ENCODE assay signal across 28 cellular contexts in the genomic region with DNA sequence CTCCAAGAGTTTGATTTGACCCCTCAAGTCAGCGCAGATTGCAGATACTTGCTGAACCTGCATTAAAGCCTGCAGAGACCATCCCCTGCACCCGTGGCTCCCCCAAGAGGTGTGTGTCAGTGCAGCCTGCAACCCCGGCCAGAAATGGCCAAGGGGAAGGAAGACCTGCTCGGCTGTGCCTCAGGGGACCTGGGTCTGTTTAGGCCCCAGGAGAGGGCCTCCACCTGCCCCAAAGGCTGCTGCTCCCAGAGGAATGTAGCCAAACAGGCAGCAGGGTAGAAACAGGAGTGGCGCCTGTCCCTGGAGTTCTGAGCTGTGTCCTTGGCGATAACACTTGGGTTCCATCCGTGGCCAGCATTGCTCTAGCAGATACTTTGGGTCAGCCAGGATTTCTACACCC.
"Had no signal": no experiment of that assay in that cellular context is flagged by ENCODE, and none has a peak within 500 bp of the region (broad histone marks: within the 10 kb centered on the region; RNA-seq: fewer than 3 reads in every experiment).

No MANE protein-coding gene starts in this region.

- H3K27me3 Mint-ChIP-seq: naive thymus-derived CD4-positive, alpha-beta T cell; stimulated activated naive B cell treated with anti-CD40 and anti-IgM and Interleukin-4, amounts not matched to agents 10 μg/mL and 1 μg/mL and 100 μg/mL, for 72 hours; stimulated activated naive CD8-positive, alpha-beta T cell treated with anti-CD3 and anti-CD28 coated beads, Interleukin-15, Interleukin-2, amounts not matched to agents 100 ng/mL and 50 ng/mL, for 24 hours had no signal

- H3K4me1 Mint-ChIP-seq: mesothelial cell of epicardium had no signal

- H3K4me3 Mint-ChIP-seq: mesothelial cell of epicardium; naive thymus-derived CD4-positive, alpha-beta T cell; nephron; neural crest cell; stimulated activated naive B cell treated with anti-CD40 and anti-IgM and Interleukin-4, amounts not matched to agents 10 μg/mL and 1 μg/mL and 100 μg/mL, for 72 hours; stimulated activated naive CD8-positive, alpha-beta T cell treated with anti-CD3 and anti-CD28 coated beads, Interleukin-15, Interleukin-2, amounts not matched to agents 100 ng/mL and 50 ng/mL, for 24 hours had no signal

- FAIRE-seq: pancreas, small intestine had no signal

- H3K9me3 Mint-ChIP-seq: mesothelial cell of epicardium; naive thymus-derived CD4-positive, alpha-beta T cell; nephron; neural crest cell; stimulated activated naive B cell treated with anti-CD40 and anti-IgM and Interleukin-4, amounts not matched to agents 10 μg/mL and 1 μg/mL and 100 μg/mL, for 72 hours; stimulated activated naive CD8-positive, alpha-beta T cell treated with anti-CD3 and anti-CD28 coated beads, Interleukin-15, Interleukin-2, amounts not matched to agents 100 ng/mL and 50 ng/mL, for 24 hours had no signal

- H3K4me3 ChIP-seq: heart right ventricle, hepatocyte, left lung, lung, mucosa of descending colon, pancreas, prostate gland, sigmoid colon, suprapubic skin, tibial nerve, upper lobe of left lung, vagina had no signal

- H3K27me3 ChIP-seq: heart right ventricle, hepatocyte, left lung, pancreas, sigmoid colon, suprapubic skin, tibial nerve, upper lobe of left lung, vagina had no signal

- H3K27ac Mint-ChIP-seq: mesothelial cell of epicardium; naive thymus-derived CD4-positive, alpha-beta T cell; nephron; stimulated activated naive B cell treated with anti-CD40 and anti-IgM and Interleukin-4, amounts not matched to agents 10 μg/mL and 1 μg/mL and 100 μg/mL, for 72 hours; stimulated activated naive CD8-positive, alpha-beta T cell treated with anti-CD3 and anti-CD28 coated beads, Interleukin-15, Interleukin-2, amounts not matched to agents 100 ng/mL and 50 ng/mL, for 24 hours had no signal

- H2AFZ ChIP-seq: hepatocyte had no signal

- H3K27ac ChIP-seq: heart right ventricle, hepatocyte, left lung, prostate gland, sigmoid colon, suprapubic skin, tibial nerve, upper lobe of left lung, vagina had no signal

- H3K4me1 ChIP-seq: left lung, pancreas, prostate gland, sigmoid colon, suprapubic skin, vagina had no signal

- ATAC-seq: heart right ventricle; left cardiac atrium; left lung; mucosa of descending colon; naive thymus-derived CD4-positive, alpha-beta T cell; right cardiac atrium; stimulated activated naive B cell treated with anti-CD40 and anti-IgM and Interleukin-4, amounts not matched to agents 10 μg/mL and 1 μg/mL and 100 μg/mL, for 72 hours had no signal

- H3K4me2 ChIP-seq: hepatocyte had no signal

- DNase-seq: heart right ventricle; islet precursor cell; kidney glomerular epithelial cell; left cardiac atrium; left lung; mesendoderm; naive thymus-derived CD4-positive, alpha-beta T cell; nucleus accumbens; pancreas; retina; sigmoid colon; small intestine; stimulated activated CD4-positive, alpha-beta T cell treated with anti-CD3 and anti-CD28 coated beads, Interleukin-1b, Interleukin-23, amount 100 ng/mL, for 48 hours; stimulated activated CD4-positive, alpha-beta T cell treated with anti-CD3 and anti-CD28 coated beads, Interleukin-2, amount 100 ng/mL, for 48 hours; stimulated activated naive B cell treated with anti-CD40 and anti-IgM and Interleukin-4, amounts not matched to agents 10 μg/mL and 1 μg/mL and 100 μg/mL, for 72 hours had no signal

- H3K9me3 ChIP-seq: heart right ventricle, left lung, mucosa of descending colon, pancreas, prostate gland, sigmoid colon, suprapubic skin, tibial nerve, upper lobe of left lung, vagina had no signal

- H3K79me2 ChIP-seq: hepatocyte had no signal
